Comparison of ENCODE assay signal across 8 cellular contexts in genomic region chr15:72199721-72200212, GRCh38. TPM values are rescaled to one million over a fixed set of nuclear protein-coding genes. Genes with fewer than 3 reads are reported as not detected.
DNase-seq lines count a peak whose midpoint lies in the region; ATAC-seq, FAIRE-seq and TF ChIP-seq lines count a peak whose summit lies in the region.

No MANE protein-coding gene starts in this region.

- H3K9me3 ChIP-seq in HAP-1 (no peaks in the 10 kb centered on the region), HepG2 (ENCODE audit: low read length) (no peaks in the 10 kb centered on the region)

- ATAC-seq in HepG2 (peak; percentile 59), GM21528 (IDR thresholded peaks at IDR 0.05; ENCODE audit: low FRiP score, unreplicated experiment) (no peak)

- H3K79me2 ChIP-seq in HepG2 (ENCODE audit: insufficient read depth, low read length) = no peaks in the 10 kb centered on the region

- WGBS in HepG2 (ENCODE audit: low lambda C conversion rate) = 100% methylated on average over 1 of the region's 2 CpGs

- H3K9ac ChIP-seq in HepG2 (ENCODE audit: insufficient read depth, low read depth, low read length) = no peak overlapping the region

- H4K20me1 ChIP-seq in HepG2 (ENCODE audit: insufficient read depth, low read length) = peaks cover 68% of the 10 kb centered on the region

- intact Hi-C loops in HepG2 (cut with micrococcal nuclease; ENCODE audit: unreplicated experiment) = loop anchor here (1.0 to 2.0 kb wide), 3 partner anchors 27 to 87 kb away; partner anchors contain the start of gene PKM

- CTCF ChIA-PET in HepG2 (lab: Yijun Ruan, JAX; ENCODE audit: low intra/inter-chr PET ratio, low total read pairs) = interaction anchor here (0.6 to 2.0 kb wide), 4 partner anchors 83 to 142 kb away, joined by 3 to 35 read pairs (median 4); no protein-coding TSS in a partner anchor

- DNase-seq in CMK (ENCODE audit: low read depth) = peak; percentile 62
- DNase-seq in HAP-1 (ENCODE audit: low spot score in 2 of 2) = peak; percentile 72 to 87
- peak; percentile 13 for DNase-seq in NCI-H345 treated with DMSO at 0.1 percent for 48 hours (lab: John Stamatoyannopoulos, UW; ENCODE audit: unreplicated experiment)
- peak; percentile 77 for DNase-seq in activated CD4-positive, alpha-beta T cell treated with anti-CD3 and anti-CD28 coated beads for 48 hours
- DNase-seq in choroid plexus epithelial cell (ENCODE audit: low read depth) = peak; percentile 81
- DNase-seq in HepG2 (ENCODE audit: low spot score) = peak; percentile 76
- peak; percentile 35 to 53 (median 47) for DNase-seq in stimulated activated CD4-positive, alpha-beta T cell treated with anti-CD3 and anti-CD28 coated beads, TNF-alpha, amount 100 ng/mL, for 1 hour (ENCODE audit: low read depth in 3 of 3, low spot score in 1 of 3)

- no TSS peak for BruUV-seq in HepG2 (replicated peaks; lab: Mats Ljungman, UMichigan)

- TF ChIP-seq CTCF in choroid plexus epithelial cell (conservative IDR thresholded peaks at IDR 0.05; ENCODE audit: low read depth, low read length) (peak; percentile 94), HepG2 (CRISPR knock-in tag; IDR thresholded peaks at IDR 0.05) (peak; percentile 92)

- H3K4me3 ChIP-seq in HAP-1 (no peak overlapping the region), choroid plexus epithelial cell (ENCODE audit: low read depth, low read length) (no peak overlapping the region), HepG2 (replicated peaks in 1 of 3; ENCODE audit: insufficient read depth in 1 of 3, low read depth in 2 of 3, low read length in 3 of 3) (no peak overlapping the region)

- POLR2A ChIA-PET in HepG2 (lab: Yijun Ruan, JAX) = interaction anchor here (1.3 to 2.2 kb wide), 3 partner anchors 11 to 84 kb away, joined by 3 to 6 read pairs (median 5); no protein-coding TSS in a partner anchor

- H3K4me1 ChIP-seq in HAP-1 (no peaks in the 10 kb centered on the region), HepG2 (ENCODE audit: insufficient read depth, low read length) (peaks cover 24% of the 10 kb centered on the region)

- peaks cover 69% of the 10 kb centered on the region for H3K36me3 ChIP-seq in HAP-1 (replicated peaks)
- H3K36me3 ChIP-seq in HepG2 (replicated peaks in 1 of 2; ENCODE audit: control insufficient read depth in 1 of 2, insufficient read depth in 2 of 2, low read length in 2 of 2) = peaks cover 36 to 62% of the 10 kb centered on the region in 2 experiments

- H2AFZ ChIP-seq in HepG2 (ENCODE audit: low read length) = no peak overlapping the region

- H3K4me2 ChIP-seq in HepG2 (ENCODE audit: low read depth, low read length) = no peak overlapping the region

- TF ChIP-seq RAD21 in HepG2 (CRISPR knock-in tag; IDR thresholded peaks at IDR 0.05) = peak; percentile 90

- no peak; a peak in 1 of 4 replicates for TF ChIP-seq POLR2A in HepG2 (IDR thresholded peaks at IDR 0.05; ENCODE audit: insufficient read depth in 1 of 2, low read depth in 2 of 2, low read length in 2 of 2)

- H3K27me3 ChIP-seq in HAP-1 (ENCODE audit: low read depth) = no peaks in the 10 kb centered on the region
- H3K27me3 ChIP-seq in HepG2 (ENCODE audit: control insufficient read depth in 1 of 2, insufficient read depth in 2 of 2, low read length in 2 of 2) = peaks cover 6 to 11% of the 10 kb centered on the region in 2 experiments; a peak in 3 of 5 replicates

- in situ Hi-C loops in HAP-1 (cut with MboI; ENCODE audit: low sequenced_read_pairs) = no loop called here
- in situ Hi-C loops in HepG2 (cut with HindIII; ENCODE audit: extremely low pct_ligation_motif_present, low pct_unique_long_range_greater_than_20kb) = loop anchor here (5.0 kb wide), 1 partner anchor 88 kb away; no protein-coding TSS in a partner anchor

- TF ChIP-seq EP300 in HepG2 (IDR thresholded peaks at IDR 0.05; ENCODE audit: low read depth in 2 of 2, low read length in 2 of 2) (0 out of 4 replicates have a peak, but pooled peaks of 1 of the 2 experiments have one; percentile 11), HepG2 (CRISPR knock-in tag; IDR thresholded peaks at IDR 0.05; ENCODE audit: borderline replicate concordance) (no peak)

- peak; percentile 90 for FAIRE-seq in HepG2 (lab: Jason Lieb, UNC)

- H3K27ac ChIP-seq in HepG2 (ENCODE audit: extremely low read length, insufficient read depth, low read length) = no peak overlapping the region

TF ChIP-seq in HepG2, 621 proteins besides CTCF, POLR2A, EP300 and RAD21 (continues in another document):
- TF ChIP-seq HINFP (CRISPR knock-in tag; IDR thresholded peaks at IDR 0.05; ENCODE audit: low read depth) (0 out of 2 replicates have a peak, but pooled peaks have one; percentile 38), ZNF121 (CRISPR knock-in tag; IDR thresholded peaks at IDR 0.05) (peak; percentile 29; the same call in 1 of the 2 replicates), ZIK1 (CRISPR knock-in tag; IDR thresholded peaks at IDR 0.05; ENCODE audit: borderline replicate concordance, low read depth) (0 out of 2 replicates have a peak, but pooled peaks have one; percentile 2)

RNA-seq across cellular contexts. Expression of gene GRAMD2A, which starts 2.2 kb away (rescaled TPM):
- 0.32 TPM in 1 of 2 replicates, not detected in the other for total RNA-seq in HepG2 (2016; rRNA removed; fragmentation: Illumina TruSeq; extraction: Trizol)
- total RNA-seq in HepG2 (2016; cell fraction: cytosol; rRNA removed; fragmentation: Illumina TruSeq; extraction: Trizol; ENCODE audit: low read depth) = not detected in 2 replicates
- total RNA-seq in HepG2 (2016; cell fraction: insoluble cytoplasmic fraction; rRNA removed; fragmentation: Illumina TruSeq; extraction: Trizol) = 0.07 and 0.17 TPM in 2 replicates
- total RNA-seq in HepG2 (2016; cell fraction: membrane; rRNA removed; fragmentation: Illumina TruSeq; extraction: Trizol) = not detected in 2 replicates
- total RNA-seq in HepG2 (2016; cell fraction: nucleus; rRNA removed; fragmentation: Illumina TruSeq; extraction: Trizol) = not detected in 2 replicates
- polyA plus RNA-seq in HepG2 (2011; rRNA removed) = 0.04 and 0.13 TPM in 2 replicates
- 0.05 TPM in 2 replicates for polyA plus RNA-seq in HepG2 (2011; cell fraction: cytosol; rRNA removed)
- polyA plus RNA-seq in HepG2 (2011; cell fraction: nucleus; rRNA removed) = 0.16 TPM in 1 of 2 replicates, not detected in the other
- 0.09 and 0.36 TPM in 2 replicates for polyA plus RNA-seq in HepG2 (2012)
- not detected in 2 replicates for polyA plus RNA-seq in HepG2 (2016; cell fraction: cytosol; fragmentation: Illumina TruSeq; extraction: Trizol; ENCODE audit: low read depth)
- not detected in 2 replicates for polyA plus RNA-seq in HepG2 (2016; cell fraction: insoluble cytoplasmic fraction; fragmentation: Illumina TruSeq; extraction: Trizol; ENCODE audit: low read depth)
- polyA plus RNA-seq in HepG2 (2016; cell fraction: membrane; fragmentation: Illumina TruSeq; extraction: Trizol; ENCODE audit: low read depth) = not detected in 2 replicates
- polyA plus RNA-seq in HepG2 (2016; cell fraction: nucleus; fragmentation: Illumina TruSeq; extraction: Trizol; ENCODE audit: insufficient read depth, low read depth) = not detected in 2 replicates
- 0.86 and 2.8 TPM in 2 replicates for polyA minus RNA-seq in HepG2 (2011; rRNA and poly(A)+ RNA removed; ENCODE audit: low replicate concordance)
- not detected in 2 replicates for polyA minus RNA-seq in HepG2 (2011; cell fraction: cytosol; rRNA and poly(A)+ RNA removed)
- polyA minus RNA-seq in HepG2 (2011; cell fraction: nucleus; rRNA and poly(A)+ RNA removed) = not detected in 2 replicates

RNA-seq across cellular contexts. Expression of gene PKM, which starts 31.2 kb away (rescaled TPM):
- 488 and 574 TPM in 2 replicates for total RNA-seq in HepG2 (2016; rRNA removed; fragmentation: Illumina TruSeq; extraction: Trizol)
- 56.7 and 63.3 TPM in 2 replicates for total RNA-seq in HepG2 (2016; cell fraction: cytosol; rRNA removed; fragmentation: Illumina TruSeq; extraction: Trizol; ENCODE audit: low read depth)
- total RNA-seq in HepG2 (2016; cell fraction: insoluble cytoplasmic fraction; rRNA removed; fragmentation: Illumina TruSeq; extraction: Trizol) = 500 and 538 TPM in 2 replicates
- total RNA-seq in HepG2 (2016; cell fraction: membrane; rRNA removed; fragmentation: Illumina TruSeq; extraction: Trizol) = 102 TPM in 2 replicates
- total RNA-seq in HepG2 (2016; cell fraction: nucleus; rRNA removed; fragmentation: Illumina TruSeq; extraction: Trizol) = 265 and 278 TPM in 2 replicates
- polyA plus RNA-seq in HepG2 (2011; rRNA removed) = 766 and 780 TPM in 2 replicates
- polyA plus RNA-seq in HepG2 (2011; cell fraction: cytosol; rRNA removed) = 619 and 801 TPM in 2 replicates
- 586 and 619 TPM in 2 replicates for polyA plus RNA-seq in HepG2 (2011; cell fraction: nucleus; rRNA removed)
- 811 and 958 TPM in 2 replicates for polyA plus RNA-seq in HepG2 (2012)
- 52.1 and 54.7 TPM in 2 replicates for polyA plus RNA-seq in HepG2 (2016; cell fraction: cytosol; fragmentation: Illumina TruSeq; extraction: Trizol; ENCODE audit: low read depth)
- 373 and 468 TPM in 2 replicates for polyA plus RNA-seq in HepG2 (2016; cell fraction: insoluble cytoplasmic fraction; fragmentation: Illumina TruSeq; extraction: Trizol; ENCODE audit: low read depth)
- 77.8 and 83.1 TPM in 2 replicates for polyA plus RNA-seq in HepG2 (2016; cell fraction: membrane; fragmentation: Illumina TruSeq; extraction: Trizol; ENCODE audit: low read depth)
- 330 and 335 TPM in 2 replicates for polyA plus RNA-seq in HepG2 (2016; cell fraction: nucleus; fragmentation: Illumina TruSeq; extraction: Trizol; ENCODE audit: insufficient read depth, low read depth)
- 1,889 and 3,533 TPM in 2 replicates for polyA minus RNA-seq in HepG2 (2011; rRNA and poly(A)+ RNA removed; ENCODE audit: low replicate concordance)
- 776 TPM in 2 replicates for polyA minus RNA-seq in HepG2 (2011; cell fraction: cytosol; rRNA and poly(A)+ RNA removed)
- 532 and 663 TPM in 2 replicates for polyA minus RNA-seq in HepG2 (2011; cell fraction: nucleus; rRNA and poly(A)+ RNA removed)

Comparison
In these comparisons a context has a peak if more than half of its experiments do, and no peak if none do; other contexts are left out.
1. DNase-seq: peak in every context shown above with its lines; median percentile 81 in choroid plexus epithelial cell; 80 in HAP-1; 77 in activated CD4-positive, alpha-beta T cell treated with anti-CD3 and anti-CD28 coated beads for 48 hours; 76 in HepG2; 62 in CMK; 47 in stimulated activated CD4-positive, alpha-beta T cell treated with anti-CD3 and anti-CD28 coated beads, TNF-alpha, amount 100 ng/mL, for 1 hour; 13 in NCI-H345 treated with DMSO at 0.1 percent for 48 hours.